18 cellular contexts compared by ENCODE assay signal in the genomic region with DNA sequence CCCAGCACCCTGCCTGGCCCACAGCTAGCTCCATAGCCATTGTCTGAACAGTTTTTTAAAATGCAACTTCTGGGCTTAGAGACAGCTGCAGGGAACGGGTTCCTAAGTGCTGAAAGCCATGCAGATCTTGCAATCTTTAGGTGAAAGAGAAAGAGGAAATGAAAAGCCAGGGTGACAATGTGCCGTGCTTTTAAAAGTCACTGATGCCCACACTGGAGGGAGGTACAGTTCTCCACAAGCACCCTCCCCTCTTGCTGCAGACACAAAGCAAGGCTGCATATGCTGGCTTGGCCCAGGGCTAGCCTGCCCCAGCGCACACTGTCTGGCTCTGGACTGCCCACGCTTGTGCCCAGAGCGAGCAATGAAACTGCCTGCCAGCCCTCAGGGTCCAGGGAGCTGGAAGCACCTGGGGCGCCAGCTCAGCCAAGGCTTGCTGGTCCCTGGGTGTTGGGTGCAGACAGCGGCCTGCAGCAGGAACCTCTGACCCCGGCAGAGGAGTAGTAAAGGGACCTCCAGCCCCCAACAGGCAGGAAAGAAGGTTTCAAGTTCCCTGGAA.
A peak's percentile ranks its signal among the peaks of the same experiment; 100 is the strongest.
DNase-seq lines count a peak whose midpoint lies in the region; TF ChIP-seq lines count a peak whose summit lies in the region.
"Had no signal": no experiment of that assay in that cellular context is flagged by ENCODE, and none has a peak within 500 bp of the region (broad histone marks: within the 10 kb centered on the region; RNA-seq: fewer than 3 reads in every experiment).

No MANE protein-coding gene starts in this region.

- H2AFZ ChIP-seq in OCI-LY3 (ENCODE audit: low read depth, low read length), result no peak overlapping the region; the same call in 1 of the 2 replicates
- no peak overlapping the region for H2AFZ ChIP-seq in neuronal stem cell (ENCODE audit: low read length)
- H2AFZ ChIP-seq: GM23248 had no signal

- TF ChIP-seq CTCF in OCI-LY3 (IDR thresholded peaks at IDR 0.05; ENCODE audit: low read depth, low read length), result no peak
- TF ChIP-seq CTCF in colonic mucosa (IDR thresholded peaks at IDR 0.05), result no peak

- H3K23ac ChIP-seq in neuronal stem cell (ENCODE audit: low read depth, low read length, poor library complexity), result peak overlapping the region; percentile 46

- H3K18ac ChIP-seq in neuronal stem cell (ENCODE audit: low read length), result peak overlapping the region; percentile 74

- H3K9me3 ChIP-seq in BLaER1 treated with 17β-estradiol and CSF1 and Interleukin-3, amounts not matched to agents 10 nM and 100 nM (replicated peaks in 1 of 11), result no peaks in the 10 kb centered on the region
- H3K9me3 ChIP-seq in OCI-LY3 (ENCODE audit: insufficient read depth, low read length), result no peaks in the 10 kb centered on the region
- no peaks in the 10 kb centered on the region for H3K9me3 ChIP-seq in neuronal stem cell (replicated peaks in 1 of 2; ENCODE audit: control insufficient read depth in 2 of 2, insufficient read depth in 1 of 2, low read depth in 1 of 2, low read length in 2 of 2)
- no peaks in the 10 kb centered on the region for H3K9me3 ChIP-seq in colonic mucosa

- peak overlapping the region; percentile 43 for H2BK5ac ChIP-seq in neuronal stem cell (ENCODE audit: low read length)

- H2BK120ac ChIP-seq in neuronal stem cell (ENCODE audit: low read depth, low read length), result no peak overlapping the region

- H3K4ac ChIP-seq in neuronal stem cell (ENCODE audit: low read length), result peak overlapping the region; percentile 15

- no peaks in the 10 kb centered on the region for H3K79me1 ChIP-seq in neuronal stem cell (ENCODE audit: low read depth, low read length)

- peak overlapping the region; percentile 32 for H2AK5ac ChIP-seq in neuronal stem cell (ENCODE audit: low read depth, low read length)

- H3K9ac ChIP-seq in BLaER1 treated with 17β-estradiol and CSF1 and Interleukin-3, amounts not matched to agents 10 nM and 100 nM, result no peak overlapping the region
- H3K9ac ChIP-seq in OCI-LY3 (ENCODE audit: low read length), result peak overlapping the region; percentile 34; the same call in 1 of the 2 replicates
- peak overlapping the region; percentile 50 for H3K9ac ChIP-seq in neuronal stem cell (ENCODE audit: low read depth, low read length, poor library complexity)
- no peak overlapping the region for H3K9ac ChIP-seq in colonic mucosa (ENCODE audit: low read depth in 2 of 2, low read length in 2 of 2)
- H3K9ac ChIP-seq: GM23248 had no signal

- peaks cover 0 to 44% (median 41%) of the 10 kb centered on the region in 10 experiments; a peak in 18 of 20 replicates for H3K4me1 ChIP-seq in BLaER1 treated with 17β-estradiol and CSF1 and Interleukin-3, amounts not matched to agents 10 nM and 100 nM
- H3K4me1 ChIP-seq in OCI-LY3 (ENCODE audit: low read length) (peaks cover 19% of the 10 kb centered on the region), neuronal stem cell (ENCODE audit: control insufficient read depth in 2 of 2, insufficient read depth in 1 of 2, low read depth in 1 of 2, low read length in 2 of 2) (peaks cover 0 to 9% of the 10 kb centered on the region in 2 donors), colonic mucosa (no peaks in the 10 kb centered on the region)

- H2BK15ac ChIP-seq in neuronal stem cell (ENCODE audit: low read length), result no peak overlapping the region

- H3K14ac ChIP-seq in neuronal stem cell (ENCODE audit: low read length), result peak overlapping the region; percentile 86

- H3K27ac ChIP-seq in BLaER1 treated with 17β-estradiol and CSF1 and Interleukin-3, amounts not matched to agents 10 nM and 100 nM, result no peak overlapping the region
- H3K27ac ChIP-seq in OCI-LY3 (ENCODE audit: low read length), result peak overlapping the region; percentile 38
- H3K27ac ChIP-seq in neuronal stem cell (replicated peaks; ENCODE audit: low read length), result no peak overlapping the region
- no peak overlapping the region for H3K27ac ChIP-seq in colonic mucosa
- H3K27ac ChIP-seq: C4-2B, GM23248 had no signal

- H3K4me3 ChIP-seq in BLaER1 treated with 17β-estradiol and CSF1 and Interleukin-3, amounts not matched to agents 10 nM and 100 nM, result no peak overlapping the region
- peak overlapping the region; percentile 68 for H3K4me3 ChIP-seq in OCI-LY3 (ENCODE audit: low read length)
- no peak overlapping the region for H3K4me3 ChIP-seq in neuronal stem cell (ENCODE audit: low read length in 2 of 2)
- no peak overlapping the region for H3K4me3 ChIP-seq in colonic mucosa
- H3K4me3 ChIP-seq: GM23248 had no signal

- H3K36me3 ChIP-seq in BLaER1 treated with 17β-estradiol and CSF1 and Interleukin-3, amounts not matched to agents 10 nM and 100 nM, result no peaks in the 10 kb centered on the region
- H3K36me3 ChIP-seq in OCI-LY3 (replicated peaks; ENCODE audit: low read depth, low read length) (no peaks in the 10 kb centered on the region), neuronal stem cell (replicated peaks in 1 of 2; ENCODE audit: control insufficient read depth in 2 of 2, insufficient read depth in 2 of 2, low read length in 2 of 2) (no peaks in the 10 kb centered on the region), colonic mucosa (no peaks in the 10 kb centered on the region)

- H4K91ac ChIP-seq in neuronal stem cell (ENCODE audit: low read depth, low read length, poor library complexity), result no peak overlapping the region

- H3K27me3 ChIP-seq in BLaER1 treated with 17β-estradiol and CSF1 and Interleukin-3, amounts not matched to agents 10 nM and 100 nM, result peaks cover 0 to 83% (median 0%) of the 10 kb centered on the region in 11 experiments; a peak in 8 of 22 replicates
- H3K27me3 ChIP-seq in OCI-LY3 (ENCODE audit: low read depth, low read length) (no peaks in the 10 kb centered on the region), neuronal stem cell (ENCODE audit: control insufficient read depth in 3 of 3, insufficient read depth in 3 of 3, low read depth in 1 of 3, low read length in 3 of 3) (no peaks in the 10 kb centered on the region), colonic mucosa (no peaks in the 10 kb centered on the region)

- H2BK12ac ChIP-seq in neuronal stem cell (ENCODE audit: low read length), result peak overlapping the region; percentile 75

- WGBS in neuronal stem cell (ENCODE audit: extremely low coverage in 2 of 2, insufficient read length in 2 of 2, insufficient replicate concordance in 1 of 2), 2 donors, result no CpG with 5 or more reads among the region's 8 CpGs

- H3K79me2 ChIP-seq in OCI-LY3 (ENCODE audit: low read length), result no peaks in the 10 kb centered on the region

- H3K4me2 ChIP-seq in BLaER1 treated with 17β-estradiol and CSF1 and Interleukin-3, amounts not matched to agents 10 nM and 100 nM, result peak overlapping the region; percentile 15 to 69 (median 60); a peak in 18 of 22 replicates
- peak overlapping the region; percentile 92 for H3K4me2 ChIP-seq in OCI-LY3 (ENCODE audit: low read length)
- no peak overlapping the region for H3K4me2 ChIP-seq in neuronal stem cell (ENCODE audit: insufficient read depth, low read length, poor library complexity, severe bottlenecking)

- peaks cover 0 to 68% (median 8%) of the 10 kb centered on the region in 11 experiments; a peak in 12 of 22 replicates for H4K20me1 ChIP-seq in BLaER1 treated with 17β-estradiol and CSF1 and Interleukin-3, amounts not matched to agents 10 nM and 100 nM
- H4K20me1 ChIP-seq in OCI-LY3 (ENCODE audit: insufficient read depth, low read length), result no peaks in the 10 kb centered on the region

- H4K8ac ChIP-seq in neuronal stem cell (ENCODE audit: low read depth, low read length), result no peak overlapping the region

- intact Hi-C loops in colonic mucosa (cut with DNase I), result no loop called here

- peak; percentile 82 for DNase-seq in MV-4-11 (lab: John Stamatoyannopoulos, UW)
- no peak for DNase-seq in neuronal stem cell (ENCODE audit: low spot score)
- no peak for DNase-seq in SHP77 (lab: John Stamatoyannopoulos, UW)
- no peak for DNase-seq in colonic mucosa
- DNase-seq in NCI-H187 (lab: John Stamatoyannopoulos, UW), result no peak
- DNase-seq in GM19238 (ENCODE audit: insufficient read length, low spot score), result no peak
- DNase-seq: ACHN; CD8-positive, alpha-beta T cell; COR-L47; DMS153; DMS79 treated with DMSO at 0.1 percent for 48 hours; EL; GM23248; H7; IMR-90 had no signal

Comparison
In these comparisons a context has a peak if more than half of its experiments do, and no peak if none do; other contexts are left out.
1. H3K9ac ChIP-seq: peak in OCI-LY3 (single experiment) and neuronal stem cell (single experiment); none in BLaER1 treated with 17β-estradiol and CSF1 and Interleukin-3, amounts not matched to agents 10 nM and 100 nM (0 of 11) and colonic mucosa (0 of 2).